In genomic region chr5:138575194-138576015, GRCh38 we compare ENCODE assay signal across 8 cellular contexts. TPM values are rescaled to one million over a fixed set of nuclear protein-coding genes. Genes with fewer than 3 reads are reported as not detected.
A peak's percentile ranks its signal among the peaks of the same experiment; 100 is the strongest.
DNase-seq lines count a peak whose midpoint lies in the region; TF ChIP-seq lines count a peak whose summit lies in the region.

Gene HSPA9 (minus strand): TSS chr5:138575401. CDS start chr5:138575318, 83 bp downstream.

- peak; percentile 99 for DNase-seq in GM03348 (ENCODE audit: low spot score)
- DNase-seq in HFF-Myc (ENCODE audit: extremely low read depth, low read depth): peak; percentile 99
- peak; percentile 99 for DNase-seq in NAMALWA (ENCODE audit: low spot score)
- peak; percentile 100 for DNase-seq in SK-N-DZ (ENCODE audit: low spot score)
- DNase-seq in activated naive CD4-positive, alpha-beta T cell treated with anti-CD3 and anti-CD28 coated beads for 36 hours: peak; percentile 99
- DNase-seq in foreskin melanocyte: peak; percentile 99

- H3K4me3 ChIP-seq in HFF-Myc (replicated peaks; ENCODE audit: low read depth, low read length): peak within 1 kb of the TSS; percentile 85
- H3K4me3 ChIP-seq in neuron (ENCODE audit: low read length): peak within 1 kb of the TSS; percentile 94
- H3K4me3 ChIP-seq in subcutaneous abdominal adipose tissue (ENCODE audit: low read depth in 1 of 5, low read length in 5 of 5): peak within 1 kb of the TSS; percentile 94 to 99 (median 96)

- H3K36me3 Mint-ChIP-seq in activated naive CD4-positive, alpha-beta T cell treated with anti-CD3 and anti-CD28 coated beads for 36 hours (ENCODE audit: low read depth): peaks cover 42% of the 10 kb centered on the region

- H3K27ac Mint-ChIP-seq in activated naive CD4-positive, alpha-beta T cell treated with anti-CD3 and anti-CD28 coated beads for 36 hours: peak within 1 kb of the TSS; percentile 99

- intact Hi-C loops in activated naive CD4-positive, alpha-beta T cell treated with anti-CD3 and anti-CD28 coated beads for 36 hours (cut with micrococcal nuclease): loop anchor here (1.0 to 5.0 kb wide), 13 partner anchors 27 to 827 kb away; partner anchors contain the start of genes BRD8, CDC23, CTNNA1 and ETF1

- H3K27ac ChIP-seq in subcutaneous abdominal adipose tissue (ENCODE audit: low read depth, low read length): peak within 1 kb of the TSS; percentile 100

- H3K9ac ChIP-seq in subcutaneous abdominal adipose tissue (ENCODE audit: low read length in 5 of 5): peak within 1 kb of the TSS; percentile 98 to 100 (median 99)

- peak within 1 kb of the TSS; percentile 2 for H2AFZ ChIP-seq in neuron (ENCODE audit: low read depth, low read length)

- H3K27me3 ChIP-seq in neuron (ENCODE audit: insufficient read depth, low read length) (no peaks in the 10 kb centered on the region), subcutaneous abdominal adipose tissue (ENCODE audit: control insufficient read depth in 5 of 5, insufficient read depth in 4 of 5, low read length in 5 of 5) (no peaks in the 10 kb centered on the region)

- H3K9me3 ChIP-seq in neuron (ENCODE audit: low read length) (no peaks in the 10 kb centered on the region), subcutaneous abdominal adipose tissue (ENCODE audit: control insufficient read depth in 5 of 5, low read length in 5 of 5) (no peaks in the 10 kb centered on the region)

- no peaks in the 10 kb centered on the region for H3K27me3 Mint-ChIP-seq in activated naive CD4-positive, alpha-beta T cell treated with anti-CD3 and anti-CD28 coated beads for 36 hours (ENCODE audit: low read depth)

- peaks cover 39% of the 10 kb centered on the region for H3K4me1 Mint-ChIP-seq in activated naive CD4-positive, alpha-beta T cell treated with anti-CD3 and anti-CD28 coated beads for 36 hours (ENCODE audit: low read depth)

- peaks cover 27% of the 10 kb centered on the region for H3K36me3 ChIP-seq in neuron (ENCODE audit: insufficient read depth, low read length)
- peaks cover 6 to 31% (median 24%) of the 10 kb centered on the region in 5 donors for H3K36me3 ChIP-seq in subcutaneous abdominal adipose tissue (ENCODE audit: control insufficient read depth in 5 of 5, insufficient read depth in 5 of 5, low read length in 5 of 5)

- peak within 1 kb of the TSS; percentile 98 for H3K4me3 Mint-ChIP-seq in activated naive CD4-positive, alpha-beta T cell treated with anti-CD3 and anti-CD28 coated beads for 36 hours

- CTCF ChIA-PET in activated naive CD4-positive, alpha-beta T cell treated with anti-CD3 and anti-CD28 coated beads for 36 hours (lab: Charles Lee): interaction anchor here (0.6 to 1.7 kb wide), 9 partner anchors 9 to 762 kb away, joined by 3 to 5 read pairs (median 3); partner anchors contain the start of gene KDM3B

- H3K4me1 ChIP-seq in neuron (ENCODE audit: insufficient read depth, low read length) (peaks cover 14% of the 10 kb centered on the region), subcutaneous abdominal adipose tissue (ENCODE audit: control insufficient read depth in 5 of 5, insufficient read depth in 5 of 5, low read length in 5 of 5) (peaks cover 6 to 25% (median 16%) of the 10 kb centered on the region in 5 donors)

- H3K9me3 Mint-ChIP-seq in activated naive CD4-positive, alpha-beta T cell treated with anti-CD3 and anti-CD28 coated beads for 36 hours: peaks cover 2% of the 10 kb centered on the region

- no peak for TF ChIP-seq CTCF in HFF-Myc (IDR thresholded peaks at IDR 0.05; ENCODE audit: low read depth, low read length, missing control alignments)

RNA-seq across cellular contexts. Expression of gene HSPA9, which starts in this region (rescaled TPM):
- 706 and 861 TPM in 2 replicates for polyA plus RNA-seq in SK-N-DZ (2014; cell fraction: cytosol; rRNA removed)
- polyA plus RNA-seq in SK-N-DZ (2014; cell fraction: nucleus; rRNA removed): 392 and 549 TPM in 2 replicates
- total RNA-seq in activated naive CD4-positive, alpha-beta T cell treated with anti-CD3 and anti-CD28 coated beads for 36 hours: 100 to 1,000 TPM; 457 to 472 TPM

Comparison
In these comparisons a context has a peak if more than half of its experiments do, and no peak if none do; other contexts are left out.
1. Peak in every context shown above with its lines: DNase-seq, H3K4me3 ChIP-seq and H3K27ac ChIP-seq.